ENCODE assay signal across 22 cellular contexts in genomic region chr22:20963201-20964052, GRCh38. TPM values are rescaled to one million over a fixed set of nuclear protein-coding genes. Genes with fewer than 3 reads are reported as not detected.
A peak's percentile ranks its signal among the peaks of the same experiment; 100 is the strongest.
DNase-seq lines count a peak whose midpoint lies in the region; ATAC-seq lines count a peak whose summit lies in the region.
"Had no signal": no experiment of that assay in that cellular context is flagged by ENCODE, and none has a peak within 500 bp of the region (broad histone marks: within the 10 kb centered on the region; RNA-seq: fewer than 3 reads in every experiment).

No MANE protein-coding gene starts in this region.

- no peaks in the 10 kb centered on the region for H3K36me3 Mint-ChIP-seq in activated naive CD8-positive, alpha-beta T cell treated with anti-CD3 and anti-CD28 coated beads, Interleukin-2, amount 10 ng/mL, durations not matched to agents 7 days and 5 days
- no peaks in the 10 kb centered on the region for H3K36me3 Mint-ChIP-seq in activated naive CD8-positive, alpha-beta T cell treated with anti-CD3 and anti-CD28 coated beads, Interleukin-2, amount 50 U/mL, for 24 hours (ENCODE audit: low read depth)
- no peaks in the 10 kb centered on the region for H3K36me3 Mint-ChIP-seq in memory B cell
- H3K36me3 Mint-ChIP-seq in stimulated activated effector memory CD8-positive, alpha-beta T cell treated with anti-CD3 and anti-CD28 coated beads, Interleukin-12 subunit alpha, Interleukin-12 subunit beta, amount 100 ng/mL, for 72 hours = no peaks in the 10 kb centered on the region
- no peaks in the 10 kb centered on the region for H3K36me3 Mint-ChIP-seq in effector memory CD8-positive, alpha-beta T cell (ENCODE audit: insufficient read depth)

- H3K9me3 Mint-ChIP-seq in activated naive CD8-positive, alpha-beta T cell treated with anti-CD3 and anti-CD28 coated beads, Interleukin-2, amount 10 ng/mL, durations not matched to agents 7 days and 5 days = no peaks in the 10 kb centered on the region
- H3K9me3 Mint-ChIP-seq in activated naive CD8-positive, alpha-beta T cell treated with anti-CD3 and anti-CD28 coated beads, Interleukin-2, amount 50 U/mL, for 24 hours = no peaks in the 10 kb centered on the region
- H3K9me3 Mint-ChIP-seq in memory B cell = no peaks in the 10 kb centered on the region
- no peaks in the 10 kb centered on the region for H3K9me3 Mint-ChIP-seq in stimulated activated effector memory CD8-positive, alpha-beta T cell treated with anti-CD3 and anti-CD28 coated beads, Interleukin-12 subunit alpha, Interleukin-12 subunit beta, amount 100 ng/mL, for 72 hours
- H3K9me3 Mint-ChIP-seq in effector memory CD8-positive, alpha-beta T cell = no peaks in the 10 kb centered on the region
- H3K9me3 Mint-ChIP-seq: dendritic cell treated with granulocyte-macrophage colony-stimulating factor and Interleukin-4, amounts not matched to agents 40 ng/mL and 50 ng/mL, for 4 days; stimulated activated naive CD8-positive, alpha-beta T cell treated with anti-CD3 and anti-CD28 coated beads, Interleukin-15, Interleukin-2, amounts not matched to agents 100 ng/mL and 50 ng/mL, for 24 hours had no signal

- peaks cover 15% of the 10 kb centered on the region for H3K27me3 Mint-ChIP-seq in activated naive CD8-positive, alpha-beta T cell treated with anti-CD3 and anti-CD28 coated beads, Interleukin-2, amount 10 ng/mL, durations not matched to agents 7 days and 5 days
- peaks cover 28% of the 10 kb centered on the region for H3K27me3 Mint-ChIP-seq in activated naive CD8-positive, alpha-beta T cell treated with anti-CD3 and anti-CD28 coated beads, Interleukin-2, amount 50 U/mL, for 24 hours
- H3K27me3 Mint-ChIP-seq in memory B cell = peaks cover 3% of the 10 kb centered on the region
- peaks cover 21 to 32% of the 10 kb centered on the region in 2 donors for H3K27me3 Mint-ChIP-seq in effector memory CD8-positive, alpha-beta T cell

- no peak overlapping the region for H3K27ac Mint-ChIP-seq in activated naive CD8-positive, alpha-beta T cell treated with anti-CD3 and anti-CD28 coated beads, Interleukin-2, amount 10 ng/mL, durations not matched to agents 7 days and 5 days
- no peak overlapping the region for H3K27ac Mint-ChIP-seq in activated naive CD8-positive, alpha-beta T cell treated with anti-CD3 and anti-CD28 coated beads, Interleukin-2, amount 50 U/mL, for 24 hours
- no peak overlapping the region for H3K27ac Mint-ChIP-seq in memory B cell
- H3K27ac Mint-ChIP-seq in stimulated activated effector memory CD8-positive, alpha-beta T cell treated with anti-CD3 and anti-CD28 coated beads, Interleukin-12 subunit alpha, Interleukin-12 subunit beta, amount 100 ng/mL, for 72 hours = no peak overlapping the region
- peak overlapping the region in 1 of 2 donors; percentile 49 for H3K27ac Mint-ChIP-seq in effector memory CD8-positive, alpha-beta T cell
- H3K27ac Mint-ChIP-seq: dendritic cell treated with granulocyte-macrophage colony-stimulating factor and Interleukin-4, amounts not matched to agents 40 ng/mL and 50 ng/mL, for 4 days; stimulated activated naive CD8-positive, alpha-beta T cell treated with anti-CD3 and anti-CD28 coated beads, Interleukin-15, Interleukin-2, amounts not matched to agents 100 ng/mL and 50 ng/mL, for 24 hours had no signal

- POLR2A ChIA-PET in activated naive CD8-positive, alpha-beta T cell treated with anti-CD3 and anti-CD28 coated beads, Interleukin-2, amount 10 ng/mL, durations not matched to agents 7 days and 5 days (lab: Charles Lee) = no interaction called here

- DNase-seq in activated naive CD8-positive, alpha-beta T cell treated with anti-CD3 and anti-CD28 coated beads, Interleukin-2, amount 10 ng/mL, durations not matched to agents 7 days and 5 days = no peak
- no peak for DNase-seq in activated naive CD8-positive, alpha-beta T cell treated with anti-CD3 and anti-CD28 coated beads, Interleukin-2, amount 50 U/mL, for 24 hours
- no peak for DNase-seq in memory B cell (ENCODE audit: low spot score in 2 of 2)
- no peak for DNase-seq in stimulated activated effector memory CD8-positive, alpha-beta T cell treated with anti-CD3 and anti-CD28 coated beads, Interleukin-12 subunit alpha, Interleukin-12 subunit beta, amount 100 ng/mL, for 72 hours (ENCODE audit: low spot score in 2 of 2)
- DNase-seq in effector memory CD8-positive, alpha-beta T cell = no peak
- DNase-seq: activated CD4-positive, alpha-beta T cell treated with anti-CD3 and anti-CD28 coated beads, Interleukin-2, amount 50 U/mL, for 48 hours; foreskin keratinocyte; Karpas-422; kidney glomerular epithelial cell; mesendoderm; NCI-H1105; NCI-H2107; NCI-H510A treated with DMSO at 0.1 percent for 48 hours; ovary; SHP77; stimulated activated CD4-positive, alpha-beta T cell treated with anti-CD3 and anti-CD28 coated beads, Interleukin-1b, Interleukin-23, amount 100 ng/mL, for 48 hours; T-helper 2 cell; upper lobe of right lung; WERI-Rb-1 had no signal

- H3K4me1 Mint-ChIP-seq in activated naive CD8-positive, alpha-beta T cell treated with anti-CD3 and anti-CD28 coated beads, Interleukin-2, amount 10 ng/mL, durations not matched to agents 7 days and 5 days = peaks cover 15% of the 10 kb centered on the region
- H3K4me1 Mint-ChIP-seq in activated naive CD8-positive, alpha-beta T cell treated with anti-CD3 and anti-CD28 coated beads, Interleukin-2, amount 50 U/mL, for 24 hours = peaks cover 15% of the 10 kb centered on the region
- H3K4me1 Mint-ChIP-seq in memory B cell = peaks cover 28% of the 10 kb centered on the region
- H3K4me1 Mint-ChIP-seq in stimulated activated effector memory CD8-positive, alpha-beta T cell treated with anti-CD3 and anti-CD28 coated beads, Interleukin-12 subunit alpha, Interleukin-12 subunit beta, amount 100 ng/mL, for 72 hours = peaks cover 20% of the 10 kb centered on the region
- H3K4me1 Mint-ChIP-seq in effector memory CD8-positive, alpha-beta T cell (ENCODE audit: low read depth in 2 of 2) = peaks cover 5 to 8% of the 10 kb centered on the region in 2 donors

- peak overlapping the region; percentile 28 for H3K4me3 Mint-ChIP-seq in activated naive CD8-positive, alpha-beta T cell treated with anti-CD3 and anti-CD28 coated beads, Interleukin-2, amount 10 ng/mL, durations not matched to agents 7 days and 5 days
- H3K4me3 Mint-ChIP-seq in activated naive CD8-positive, alpha-beta T cell treated with anti-CD3 and anti-CD28 coated beads, Interleukin-2, amount 50 U/mL, for 24 hours = no peak overlapping the region
- peak overlapping the region; percentile 43 for H3K4me3 Mint-ChIP-seq in memory B cell
- H3K4me3 Mint-ChIP-seq in stimulated activated effector memory CD8-positive, alpha-beta T cell treated with anti-CD3 and anti-CD28 coated beads, Interleukin-12 subunit alpha, Interleukin-12 subunit beta, amount 100 ng/mL, for 72 hours = peak overlapping the region; percentile 66
- peak overlapping the region in 1 of 2 donors; percentile 79 for H3K4me3 Mint-ChIP-seq in effector memory CD8-positive, alpha-beta T cell

- no peak for ATAC-seq in activated naive CD8-positive, alpha-beta T cell treated with anti-CD3 and anti-CD28 coated beads, Interleukin-2, amount 10 ng/mL, durations not matched to agents 7 days and 5 days (ENCODE audit: low read depth)
- no peak for ATAC-seq in activated naive CD8-positive, alpha-beta T cell treated with anti-CD3 and anti-CD28 coated beads, Interleukin-2, amount 50 U/mL, for 24 hours
- ATAC-seq in memory B cell (ENCODE audit: low read depth) (no peak), HG03139 (IDR thresholded peaks at IDR 0.05; ENCODE audit: unreplicated experiment) (no peak)
- ATAC-seq in stimulated activated effector memory CD8-positive, alpha-beta T cell treated with anti-CD3 and anti-CD28 coated beads, Interleukin-12 subunit alpha, Interleukin-12 subunit beta, amount 100 ng/mL, for 72 hours = no peak
- no peak for ATAC-seq in effector memory CD8-positive, alpha-beta T cell (replicated peaks)
- ATAC-seq: foreskin keratinocyte, upper lobe of right lung had no signal

RNA-seq across cellular contexts. Expression of gene AIFM3, which starts 3.6 kb away (rescaled TPM):
- total RNA-seq in activated naive CD8-positive, alpha-beta T cell treated with anti-CD3 and anti-CD28 coated beads, Interleukin-2, amount 10 ng/mL, durations not matched to agents 7 days and 5 days = under 1 TPM; 0.37 to 0.94 TPM

RNA-seq across cellular contexts. Expression of gene LZTR1, which starts 18.7 kb away (rescaled TPM):
- total RNA-seq in activated naive CD8-positive, alpha-beta T cell treated with anti-CD3 and anti-CD28 coated beads, Interleukin-2, amount 10 ng/mL, durations not matched to agents 7 days and 5 days = 10 to 100 TPM; 80.1 to 80.9 TPM

RNA-seq across cellular contexts. Expression of gene THAP7, which starts 38.5 kb away (rescaled TPM):
- total RNA-seq in activated naive CD8-positive, alpha-beta T cell treated with anti-CD3 and anti-CD28 coated beads, Interleukin-2, amount 10 ng/mL, durations not matched to agents 7 days and 5 days = 10 to 100 TPM; 33.6 to 33.8 TPM

RNA-seq across cellular contexts. Expression of gene CRKL, which starts 46.2 kb away (rescaled TPM):
- 10 to 100 TPM; 91.0 to 92.9 TPM for total RNA-seq in activated naive CD8-positive, alpha-beta T cell treated with anti-CD3 and anti-CD28 coated beads, Interleukin-2, amount 10 ng/mL, durations not matched to agents 7 days and 5 days

RNA-seq across cellular contexts. Expression of gene P2RX6, which starts 51.5 kb away (rescaled TPM):
- total RNA-seq in activated naive CD8-positive, alpha-beta T cell treated with anti-CD3 and anti-CD28 coated beads, Interleukin-2, amount 10 ng/mL, durations not matched to agents 7 days and 5 days = 1 to 10 TPM in 1 of 2 experiments, under 1 TPM in 1; 0.82 to 1.9 TPM
